1 cellular context compared by ENCODE assay signal in genomic region chr4:6781113-6781512, GRCh38.
TF ChIP-seq lines count a peak whose summit lies in the region.

No MANE protein-coding gene starts in this region.

TF ChIP-seq in IMR-90, 13 proteins besides CTCF, POLR2A, EP300 and RAD21:
- TF ChIP-seq USF2 (IDR thresholded peaks at IDR 0.05; ENCODE audit: low read depth, low read length) (no peak), RCOR1 (IDR thresholded peaks at IDR 0.05; ENCODE audit: insufficient replicate concordance, low read length) (no peak), FOS (IDR thresholded peaks at IDR 0.05; ENCODE audit: low read depth, low read length) (no peak), MXI1 (IDR thresholded peaks at IDR 0.05; ENCODE audit: borderline replicate concordance, low read depth, low read length) (no peak), BHLHE40 (IDR thresholded peaks at IDR 0.05; ENCODE audit: low read depth, low read length) (no peak), ELK1 (IDR thresholded peaks at IDR 0.05; ENCODE audit: borderline replicate concordance, low read depth, low read length) (no peak), CHD1 (IDR thresholded peaks at IDR 0.05; ENCODE audit: low read depth, low read length) (no peak), MAZ (IDR thresholded peaks at IDR 0.05; ENCODE audit: borderline replicate concordance, low read depth, low read length) (no peak), SMC3 (IDR thresholded peaks at IDR 0.05; ENCODE audit: low read depth, low read length) (no peak), RFX5 (IDR thresholded peaks at IDR 0.05; ENCODE audit: low read depth, low read length) (no peak), CEBPB (IDR thresholded peaks at IDR 0.05; ENCODE audit: low read depth, low read length) (no peak), NFE2L2 (IDR thresholded peaks at IDR 0.05; ENCODE audit: low read depth, low read length) (no peak), MAFK (IDR thresholded peaks at IDR 0.05; ENCODE audit: low read depth, low read length) (no peak)
